ENCODE assay signal across 8 cellular contexts in the genomic region with DNA sequence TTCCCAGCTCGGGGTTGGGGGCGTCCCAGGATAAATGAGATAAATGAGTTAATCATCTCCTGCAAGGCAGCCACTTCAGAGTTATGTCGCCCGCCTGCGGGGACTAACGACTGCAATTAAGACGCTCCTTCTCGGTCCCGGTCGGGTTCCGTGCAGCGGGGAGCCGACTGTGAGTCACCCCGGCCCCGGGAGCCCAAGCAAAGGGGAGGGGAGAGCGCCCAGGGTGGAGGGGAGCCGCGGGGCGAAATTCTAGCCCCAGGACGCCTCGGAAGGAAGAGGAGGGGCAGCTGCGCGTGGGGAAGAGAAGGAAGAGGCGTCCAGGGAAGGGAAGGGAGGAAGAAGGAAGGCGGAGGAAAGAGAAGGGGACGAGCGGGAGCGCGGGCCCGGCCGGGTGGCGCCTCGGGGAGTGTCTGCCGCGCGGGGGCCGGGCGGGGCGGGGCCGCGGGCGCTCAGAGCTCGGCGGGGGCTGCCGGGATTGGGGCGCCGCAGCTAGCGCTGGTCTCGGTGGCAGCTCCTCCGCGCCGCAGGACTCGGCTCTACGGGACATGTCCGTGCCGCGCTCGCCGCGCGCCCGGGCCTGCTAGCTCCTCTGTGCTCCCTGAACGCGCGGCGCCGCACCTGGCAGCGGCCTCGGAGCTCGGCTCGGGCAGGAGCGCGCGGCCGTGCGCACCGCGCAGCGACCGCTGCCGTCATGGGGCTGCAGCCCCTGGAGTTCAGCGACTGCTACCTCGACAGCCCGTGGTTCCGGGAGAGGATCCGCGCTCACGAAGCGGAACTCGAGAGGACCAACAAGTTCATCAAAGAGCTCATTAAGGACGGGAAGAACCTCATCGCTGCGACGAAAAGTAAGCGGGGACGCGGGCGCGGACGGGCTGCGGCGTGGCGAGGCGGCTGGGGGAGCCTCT. TPM values are rescaled to one million over a fixed set of nuclear protein-coding genes. Genes with fewer than 3 reads are reported as not detected.
DNase-seq lines count a peak whose midpoint lies in the region; ATAC-seq and TF ChIP-seq lines count a peak whose summit lies in the region.

A gene with protein sequence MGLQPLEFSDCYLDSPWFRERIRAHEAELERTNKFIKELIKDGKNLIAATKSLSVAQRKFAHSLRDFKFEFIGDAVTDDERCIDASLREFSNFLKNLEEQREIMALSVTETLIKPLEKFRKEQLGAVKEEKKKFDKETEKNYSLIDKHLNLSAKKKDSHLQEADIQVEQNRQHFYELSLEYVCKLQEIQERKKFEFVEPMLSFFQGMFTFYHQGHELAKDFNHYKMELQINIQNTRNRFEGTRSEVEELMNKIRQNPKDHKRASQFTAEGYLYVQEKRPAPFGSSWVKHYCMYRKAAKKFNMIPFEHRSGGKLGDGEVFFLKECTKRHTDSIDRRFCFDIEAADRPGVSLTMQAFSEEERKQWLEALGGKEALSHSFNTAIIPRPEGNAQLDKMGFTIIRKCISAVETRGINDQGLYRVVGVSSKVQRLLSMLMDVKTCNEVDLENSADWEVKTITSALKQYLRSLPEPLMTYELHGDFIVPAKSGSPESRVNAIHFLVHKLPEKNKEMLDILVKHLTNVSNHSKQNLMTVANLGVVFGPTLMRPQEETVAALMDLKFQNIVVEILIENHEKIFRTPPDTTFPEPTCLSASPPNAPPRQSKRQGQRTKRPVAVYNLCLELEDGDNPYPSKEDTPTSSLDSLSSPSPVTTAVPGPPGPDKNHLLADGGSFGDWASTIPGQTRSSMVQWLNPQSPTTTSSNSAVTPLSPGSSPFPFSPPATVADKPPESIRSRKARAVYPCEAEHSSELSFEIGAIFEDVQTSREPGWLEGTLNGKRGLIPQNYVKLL (plus strand): TSS at position 478 of the 905 bp plus-strand sequence. CDS start 214 bp downstream, at position 692.

- no peaks in the 10 kb centered on the region for H3K27me3 ChIP-seq in CD4-positive, CD25-positive, alpha-beta regulatory T cell (ENCODE audit: control insufficient read depth, insufficient read depth, low read length)
- H3K27me3 ChIP-seq in SK-N-SH (ENCODE audit: insufficient read depth), result no peaks in the 10 kb centered on the region
- H3K27me3 ChIP-seq in transverse colon, result peaks cover 40% of the 10 kb centered on the region

- H4K20me1 ChIP-seq in SK-N-SH (ENCODE audit: insufficient read depth), result no peaks in the 10 kb centered on the region; the same call in 1 of the 2 replicates

- H3K9me2 ChIP-seq in SK-N-SH, result no peaks in the 10 kb centered on the region

- H3K27ac ChIP-seq in CD4-positive, CD25-positive, alpha-beta regulatory T cell (ENCODE audit: insufficient read depth, low read length, poor library complexity, severe bottlenecking), result peak within 1 kb of the TSS; percentile 72
- H3K27ac ChIP-seq in SK-N-SH (ENCODE audit: low read depth in 2 of 2, low read length in 1 of 2) (peak within 1 kb of the TSS; percentile 77 to 91), transverse colon (peak within 1 kb of the TSS; percentile 85 to 94 (median 92))

- TF ChIP-seq RAD21 in SK-N-SH (IDR thresholded peaks at IDR 0.05; ENCODE audit: low read length), result no peak

- H3K9me3 ChIP-seq in CD4-positive, CD25-positive, alpha-beta regulatory T cell (ENCODE audit: control insufficient read depth in 2 of 2, low read length in 2 of 2), result no peaks in the 10 kb centered on the region
- H3K9me3 ChIP-seq in SK-N-SH (no peaks in the 10 kb centered on the region), transverse colon (no peaks in the 10 kb centered on the region)

- in situ Hi-C loops in transverse colon (cut with MboI; ENCODE audit: low pct_ligation_motif_present in 1 of 4, low pct_unique_long_range_greater_than_20kb in 1 of 4, low sequenced_read_pairs in 3 of 4), result no loop called here

- H3K4me1 ChIP-seq in CD4-positive, CD25-positive, alpha-beta regulatory T cell (ENCODE audit: control insufficient read depth, insufficient read depth, low read length, poor library complexity, severe bottlenecking), result peaks cover 48% of the 10 kb centered on the region
- H3K4me1 ChIP-seq in SK-N-SH (ENCODE audit: control insufficient read depth in 1 of 2, insufficient read depth in 2 of 2, low read depth in 1 of 2, low read length in 1 of 2) (peaks cover 25 to 29% of the 10 kb centered on the region in 2 experiments; a peak in 3 of 4 replicates), transverse colon (peaks cover 4 to 42% (median 6%) of the 10 kb centered on the region in 4 donors)

- H3K27ac Mint-ChIP-seq in CD4-positive, CD25-positive, alpha-beta regulatory T cell, result peak within 1 kb of the TSS; percentile 90 to 95 (median 93)
- H3K27ac Mint-ChIP-seq in activated naive CD8-positive, alpha-beta T cell, result peak within 1 kb of the TSS; percentile 87

- H3K79me2 ChIP-seq in SK-N-SH (ENCODE audit: insufficient read depth), result peaks cover 47% of the 10 kb centered on the region

- no peaks in the 10 kb centered on the region for H3K27me3 Mint-ChIP-seq in CD4-positive, CD25-positive, alpha-beta regulatory T cell
- H3K27me3 Mint-ChIP-seq in activated naive CD8-positive, alpha-beta T cell, result peaks cover 6% of the 10 kb centered on the region

- TF ChIP-seq POLR2A in transverse colon (IDR thresholded peaks at IDR 0.05), result no peak

- H3K4me1 Mint-ChIP-seq in CD4-positive, CD25-positive, alpha-beta regulatory T cell, result peaks cover 14 to 47% (median 43%) of the 10 kb centered on the region in 4 donors
- H3K4me1 Mint-ChIP-seq in activated naive CD8-positive, alpha-beta T cell (ENCODE audit: low read depth), result peaks cover 41% of the 10 kb centered on the region

- H3K9ac ChIP-seq in SK-N-SH, result peak within 1 kb of the TSS; percentile 83

- H3K4me3 ChIP-seq in CD4-positive, CD25-positive, alpha-beta regulatory T cell (ENCODE audit: low read depth, low read length), result peak within 1 kb of the TSS; percentile 92
- H3K4me3 ChIP-seq in SK-N-SH (ENCODE audit: low read depth in 2 of 2, low read length in 1 of 2) (peak within 1 kb of the TSS; percentile 92 to 94), transverse colon (peak within 1 kb of the TSS; percentile 56 to 81 (median 70))

- peaks cover 41% of the 10 kb centered on the region for H3F3A ChIP-seq in SK-N-SH (replicated peaks; ENCODE audit: insufficient read depth)

- H3K36me3 ChIP-seq in CD4-positive, CD25-positive, alpha-beta regulatory T cell (ENCODE audit: control insufficient read depth, insufficient read depth, low read length), result no peaks in the 10 kb centered on the region
- no peaks in the 10 kb centered on the region for H3K36me3 ChIP-seq in SK-N-SH (replicated peaks in 1 of 2; ENCODE audit: control insufficient read depth in 1 of 2, insufficient read depth in 2 of 2, low read length in 1 of 2)
- no peaks in the 10 kb centered on the region for H3K36me3 ChIP-seq in transverse colon

- intact Hi-C loops in head of caudate nucleus (cut with DNase I) (loop anchor here (10.0 kb wide), 2 partner anchors 73 to 113 kb away; no protein-coding TSS in a partner anchor), posterior cingulate gyrus (cut with DNase I) (no loop called here), transverse colon (cut with DNase I; ENCODE audit: low total_unique reads) (loop anchor here (10.0 kb wide), 1 partner anchor 133 kb away; no protein-coding TSS in a partner anchor)

- ATAC-seq in CD4-positive, CD25-positive, alpha-beta regulatory T cell (ENCODE audit: low read depth in 2 of 2), result peak; percentile 62 to 65
- ATAC-seq in GM19351 (IDR thresholded peaks at IDR 0.05; ENCODE audit: unreplicated experiment) (peak; percentile 59), HG03460 (IDR thresholded peaks at IDR 0.05; ENCODE audit: unreplicated experiment) (peak; percentile 63)

- H2AFZ ChIP-seq in SK-N-SH (ENCODE audit: low read depth), result peak within 1 kb of the TSS; percentile 98

- under 1% methylated on average over 52 of the region's 104 CpGs for WGBS in SK-N-SH (ENCODE audit: low lambda C conversion rate)
- WGBS in transverse colon (ENCODE audit: low coverage in 1 of 2), 2 donors, result 1% methylated on average over 89 of the region's 104 CpGs; no CpG with 5 or more reads in 1 of the 2 donors

- peak within 1 kb of the TSS; percentile 99 for H3K4me2 ChIP-seq in SK-N-SH

- H3K9me3 Mint-ChIP-seq in CD4-positive, CD25-positive, alpha-beta regulatory T cell, result peaks cover 0 to 1% (median 0%) of the 10 kb centered on the region in 7 donors
- H3K9me3 Mint-ChIP-seq in activated naive CD8-positive, alpha-beta T cell (ENCODE audit: low read depth), result no peaks in the 10 kb centered on the region

- TF ChIP-seq CTCF in SK-N-SH (IDR thresholded peaks at IDR 0.05) (no peak), transverse colon (IDR thresholded peaks at IDR 0.05) (no peak)

- peak; percentile 56 to 68 (median 62) for DNase-seq in CD4-positive, CD25-positive, alpha-beta regulatory T cell
- DNase-seq in SK-N-SH (peak; percentile 85), head of caudate nucleus (peak in 41 of 42 donors; percentile 33 to 81 (median 60)), posterior cingulate gyrus (peak; percentile 21 to 92 (median 52)), transverse colon (peak; percentile 66)

- no peak; a peak in 1 of 4 replicates for TF ChIP-seq EP300 in SK-N-SH (IDR thresholded peaks at IDR 0.05; ENCODE audit: borderline replicate concordance in 1 of 2, low read depth in 1 of 2, low read length in 1 of 2)
- TF ChIP-seq EP300 in transverse colon (IDR thresholded peaks at IDR 0.05; ENCODE audit: low read depth), result no peak

- CTCF ChIA-PET in SK-N-SH (lab: Yijun Ruan, JAX), result interaction anchor here (1.0 to 5.0 kb wide), 8 partner anchors 11 to 134 kb away, joined by 3 to 67 read pairs (median 6); no protein-coding TSS in a partner anchor

- POLR2A ChIA-PET in SK-N-SH (lab: Yijun Ruan, JAX), result interaction anchor here (0.6 to 1.9 kb wide), 5 partner anchors 10 to 131 kb away, joined by 3 to 11 read pairs (median 3); a partner anchor contains a TSS

- peak within 1 kb of the TSS; percentile 93 to 99 (median 96) for H3K4me3 Mint-ChIP-seq in CD4-positive, CD25-positive, alpha-beta regulatory T cell
- peak within 1 kb of the TSS; percentile 95 for H3K4me3 Mint-ChIP-seq in activated naive CD8-positive, alpha-beta T cell

- H3K36me3 Mint-ChIP-seq in CD4-positive, CD25-positive, alpha-beta regulatory T cell, result no peaks in the 10 kb centered on the region
- H3K36me3 Mint-ChIP-seq in activated naive CD8-positive, alpha-beta T cell, result peaks cover 4% of the 10 kb centered on the region

TF ChIP-seq in SK-N-SH, 30 proteins besides CTCF, POLR2A, EP300 and RAD21 (continues in another document):
- TF ChIP-seq SMC3 (IDR thresholded peaks at IDR 0.05; ENCODE audit: low read depth, low read length) (no peak), MXI1 (IDR thresholded peaks at IDR 0.05; ENCODE audit: low read depth, low read length) (peak; percentile 72), RCOR1 (IDR thresholded peaks at IDR 0.05; ENCODE audit: low read length) (no peak)
- TF ChIP-seq, protein P1, sequence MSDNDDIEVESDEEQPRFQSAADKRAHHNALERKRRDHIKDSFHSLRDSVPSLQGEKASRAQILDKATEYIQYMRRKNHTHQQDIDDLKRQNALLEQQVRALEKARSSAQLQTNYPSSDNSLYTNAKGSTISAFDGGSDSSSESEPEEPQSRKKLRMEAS (IDR thresholded peaks at IDR 0.05; ENCODE audit: low read depth), result peak; percentile 44; the same call in 1 of the 2 replicates

RNA-seq across cellular contexts. Expression of the gene that starts here (rescaled TPM):
- 14.1 TPM for total RNA-seq in CD4-positive, CD25-positive, alpha-beta regulatory T cell
- 1 to 10 TPM; 2.9 to 5.6 (median 4.4) TPM for polyA plus RNA-seq in CD4-positive, CD25-positive, alpha-beta regulatory T cell
- 12.0 and 15.1 TPM in 2 replicates for polyA plus RNA-seq in SK-N-SH (2012; rRNA removed)
- 12.9 and 13.8 TPM in 2 replicates for polyA plus RNA-seq in SK-N-SH (2012; cell fraction: cytosol; rRNA removed)
- polyA plus RNA-seq in SK-N-SH (2012; cell fraction: nucleus; rRNA removed), result 20.6 and 21.3 TPM in 2 replicates
- 10 to 100 TPM; 14.7 to 27.3 (median 22.9) TPM for total RNA-seq in transverse colon

Comparison
In these comparisons a context has a peak if more than half of its experiments do, and no peak if none do; other contexts are left out.
1. Peak in every context shown above with its lines: DNase-seq, ATAC-seq, H3K4me3 ChIP-seq and H3K27ac ChIP-seq.